ENCODE assay signal across 8 cellular contexts in the genomic region with DNA sequence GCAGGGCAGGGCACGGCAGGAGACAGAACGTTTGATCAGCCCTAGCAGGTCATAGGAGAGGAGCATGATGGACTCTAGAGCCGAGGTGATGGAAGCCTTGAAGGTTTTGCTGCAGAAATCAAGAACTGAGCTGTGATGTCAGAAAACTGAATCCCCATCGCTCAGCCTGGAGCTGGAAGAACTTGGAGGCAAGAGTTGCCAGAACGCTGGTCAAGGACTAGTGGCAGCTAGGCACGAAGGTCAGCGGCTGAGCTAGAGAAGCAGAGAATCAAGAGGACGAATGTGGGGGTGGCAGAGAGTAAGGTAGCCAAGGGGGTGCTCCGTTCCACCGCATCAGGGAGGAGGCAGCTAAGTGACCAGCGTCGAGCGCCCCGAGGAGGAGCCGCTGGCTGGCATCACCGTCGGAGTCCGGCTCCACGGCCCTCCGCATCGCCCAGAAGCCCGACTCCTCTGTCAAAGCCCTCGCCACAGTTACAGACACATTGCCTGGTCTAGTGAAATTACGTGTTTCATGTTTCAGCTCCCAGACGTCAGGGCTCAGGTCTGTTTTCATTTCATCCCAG. TPM values are rescaled to one million over a fixed set of nuclear protein-coding genes. Genes with fewer than 3 reads are reported as not detected.
DNase-seq lines count a peak whose midpoint lies in the region; ATAC-seq and TF ChIP-seq lines count a peak whose summit lies in the region.

No MANE protein-coding gene starts in this region.

- peak overlapping the region; percentile 53 to 98 (median 89) for H3K4me3 ChIP-seq in dorsolateral prefrontal cortex

- TF ChIP-seq CTCF in dorsolateral prefrontal cortex (IDR thresholded peaks at IDR 0.05 in 54 of 56, conservative IDR thresholded peaks at IDR 0.05 in 2 of 56; ENCODE audit: low read depth in 1 of 56, partially characterized antibody in 56 of 56) = no peak

- H3K27ac Mint-ChIP-seq in IgD-negative memory B cell = peak overlapping the region; percentile 70 to 93 (median 84)

- peaks cover 4% of the 10 kb centered on the region for H3K36me3 Mint-ChIP-seq in IgD-negative memory B cell

- intact Hi-C loops in dorsolateral prefrontal cortex (cut with DNase I) = loop anchor here in 1 of 2 donors (10.0 kb wide), 2 partner anchors 115 to 215 kb away; no protein-coding TSS in a partner anchor

- H3K27ac ChIP-seq in dorsolateral prefrontal cortex = peak overlapping the region in 10 of 59 donors; percentile 43 to 89 (median 76)

- H3K4me3 Mint-ChIP-seq in IgD-negative memory B cell = peak overlapping the region; percentile 88 to 95 (median 92)

- DNase-seq in Ammon's horn (ENCODE audit: low spot score) (peak; percentile 15), dorsolateral prefrontal cortex (peak in 2 of 10 donors; percentile 12 to 23), myocyte (ENCODE audit: low read depth) (peak; percentile 9), AML-193 (lab: John Stamatoyannopoulos, UW) (no peak)
- DNase-seq in activated CD4-positive, alpha-beta T cell treated with anti-CD3 and anti-CD28 coated beads, Interleukin-2, amount 50 U/mL, for 1 hour = no peak

- peak; percentile 8 for ATAC-seq in GM19395 (IDR thresholded peaks at IDR 0.05; ENCODE audit: unreplicated experiment)
- ATAC-seq in HG03457 (IDR thresholded peaks at IDR 0.05; ENCODE audit: unreplicated experiment) = no peak

- no peaks in the 10 kb centered on the region for H3K27me3 Mint-ChIP-seq in IgD-negative memory B cell

- H3K27me3 ChIP-seq in dorsolateral prefrontal cortex = no peaks in the 10 kb centered on the region

- no peaks in the 10 kb centered on the region for H3K9me3 Mint-ChIP-seq in IgD-negative memory B cell

- H3K4me1 Mint-ChIP-seq in IgD-negative memory B cell = peaks cover 33 to 48% (median 37%) of the 10 kb centered on the region in 3 donors

RNA-seq across cellular contexts. Expression of gene GALNT10, which starts 1.2 kb away (rescaled TPM):
- polyA plus RNA-seq in IgD-negative memory B cell = 25.0 TPM
- total RNA-seq in dorsolateral prefrontal cortex (10 to 100 TPM in 119 of 120 experiments, 1 to 10 TPM in 1; 9.1 to 33.2 (median 17.2) TPM), myocyte (18.6 and 24.9 TPM in 2 replicates)
- 114 TPM for polyA plus RNA-seq in myocyte (2012)

Comparison
In these comparisons a context has a peak if more than half of its experiments do, and no peak if none do; other contexts are left out.
1. DNase-seq: peak in Ammon's horn (single experiment) and myocyte (single experiment); none in activated CD4-positive, alpha-beta T cell treated with anti-CD3 and anti-CD28 coated beads, Interleukin-2, amount 50 U/mL, for 1 hour (single experiment) and AML-193 (0 of 2).